Comparison of ENCODE assay signal across 17 cellular contexts in genomic region chr5:150045512-150045911, GRCh38. TPM values are rescaled to one million over a fixed set of nuclear protein-coding genes. Genes with fewer than 3 reads are reported as not detected.
DNase-seq lines count a peak whose midpoint lies in the region; ATAC-seq, FAIRE-seq and TF ChIP-seq lines count a peak whose summit lies in the region.
"Had no signal": no experiment of that assay in that cellular context is flagged by ENCODE, and none has a peak within 500 bp of the region (broad histone marks: within the 10 kb centered on the region; RNA-seq: fewer than 3 reads in every experiment).

No MANE protein-coding gene starts in this region.

- H3K27me3 ChIP-seq in K562 (ENCODE audit: control insufficient read depth in 2 of 2, insufficient read depth in 2 of 2, low read length in 2 of 2), result no peaks in the 10 kb centered on the region
- H3K27me3 ChIP-seq: uterus had no signal

- H3K9me3 ChIP-seq in K562 (replicated peaks; ENCODE audit: control insufficient read depth, insufficient read depth, low read depth, low read length), result no peaks in the 10 kb centered on the region
- H3K9me3 ChIP-seq: uterus had no signal

- in situ Hi-C loops in K562 (cut with MboI), result no loop called here

- H3K4me3 ChIP-seq in K562, result no peak overlapping the region
- H3K4me3 ChIP-seq: uterus had no signal

- no peaks in the 10 kb centered on the region for H3K27me3 Mint-ChIP-seq in activated naive CD8-positive, alpha-beta T cell treated with anti-CD3 and anti-CD28 coated beads, Interleukin-2, amount 10 ng/mL, durations not matched to agents 7 days and 5 days
- no peaks in the 10 kb centered on the region for H3K27me3 Mint-ChIP-seq in activated naive CD8-positive, alpha-beta T cell treated with anti-CD3 and anti-CD28 coated beads, Interleukin-2, amount 50 U/mL, for 24 hours
- H3K27me3 Mint-ChIP-seq in progenitor cell of endocrine pancreas, result no peaks in the 10 kb centered on the region
- H3K27me3 Mint-ChIP-seq: dendritic cell treated with granulocyte-macrophage colony-stimulating factor and Interleukin-4, amounts not matched to agents 40 ng/mL and 50 ng/mL, for 4 days; stimulated activated naive CD8-positive, alpha-beta T cell treated with anti-CD3 and anti-CD28 coated beads, Interleukin-15, amount 100 ng/mL, for 72 hours had no signal

- CTCF ChIA-PET in K562 (lab: Yijun Ruan, JAX; ENCODE audit: low intra/inter-chr PET ratio), result no interaction called here

- no peak overlapping the region for H3K4me2 ChIP-seq in K562 (ENCODE audit: insufficient read depth, low read length)

- no peak overlapping the region for H3K4me3 Mint-ChIP-seq in activated naive CD8-positive, alpha-beta T cell treated with anti-CD3 and anti-CD28 coated beads, Interleukin-2, amount 10 ng/mL, durations not matched to agents 7 days and 5 days
- no peak overlapping the region for H3K4me3 Mint-ChIP-seq in activated naive CD8-positive, alpha-beta T cell treated with anti-CD3 and anti-CD28 coated beads, Interleukin-2, amount 50 U/mL, for 24 hours
- no peak overlapping the region for H3K4me3 Mint-ChIP-seq in progenitor cell of endocrine pancreas (ENCODE audit: low read depth)
- H3K4me3 Mint-ChIP-seq: dendritic cell treated with granulocyte-macrophage colony-stimulating factor and Interleukin-4, amounts not matched to agents 40 ng/mL and 50 ng/mL, for 4 days; stimulated activated naive CD8-positive, alpha-beta T cell treated with anti-CD3 and anti-CD28 coated beads, Interleukin-15, amount 100 ng/mL, for 72 hours had no signal

- POLR2A ChIA-PET in activated naive CD8-positive, alpha-beta T cell treated with anti-CD3 and anti-CD28 coated beads, Interleukin-2, amount 10 ng/mL, durations not matched to agents 7 days and 5 days (lab: Charles Lee), result interaction anchor here (0.5 to 0.6 kb wide), 2 partner anchors 23 to 255 kb away, joined by 3 read pairs; no protein-coding TSS in a partner anchor
- POLR2A ChIA-PET in K562 (lab: Yijun Ruan, JAX), result interaction anchor here (1.2 to 1.7 kb wide), 2 partner anchors 16 to 17 kb away, joined by 3 to 6 read pairs; no protein-coding TSS in a partner anchor

- TF ChIP-seq POLR2A in K562 (conservative IDR thresholded peaks at IDR 0.05), result no peak

- intact Hi-C loops in K562 (cut with micrococcal nuclease), result no loop called here
- intact Hi-C loops in head of caudate nucleus (cut with DNase I), result no loop called here

- no peak overlapping the region for H3K27ac ChIP-seq in K562 (ENCODE audit: extremely low read depth, low read depth, low read length)
- H3K27ac ChIP-seq: uterus had no signal

- H3K36me3 Mint-ChIP-seq in activated naive CD8-positive, alpha-beta T cell treated with anti-CD3 and anti-CD28 coated beads, Interleukin-2, amount 10 ng/mL, durations not matched to agents 7 days and 5 days, result peaks cover 37% of the 10 kb centered on the region
- peaks cover 66% of the 10 kb centered on the region for H3K36me3 Mint-ChIP-seq in activated naive CD8-positive, alpha-beta T cell treated with anti-CD3 and anti-CD28 coated beads, Interleukin-2, amount 50 U/mL, for 24 hours (ENCODE audit: low read depth)
- H3K36me3 Mint-ChIP-seq in progenitor cell of endocrine pancreas (ENCODE audit: insufficient read depth), result peaks cover 25% of the 10 kb centered on the region

- peak overlapping the region; percentile 56 for H3K27ac Mint-ChIP-seq in activated naive CD8-positive, alpha-beta T cell treated with anti-CD3 and anti-CD28 coated beads, Interleukin-2, amount 10 ng/mL, durations not matched to agents 7 days and 5 days
- H3K27ac Mint-ChIP-seq in activated naive CD8-positive, alpha-beta T cell treated with anti-CD3 and anti-CD28 coated beads, Interleukin-2, amount 50 U/mL, for 24 hours, result no peak overlapping the region
- H3K27ac Mint-ChIP-seq in progenitor cell of endocrine pancreas, result peak overlapping the region; percentile 13
- H3K27ac Mint-ChIP-seq: dendritic cell treated with granulocyte-macrophage colony-stimulating factor and Interleukin-4, amounts not matched to agents 40 ng/mL and 50 ng/mL, for 4 days had no signal

- H3K36me3 ChIP-seq in K562 (ENCODE audit: control insufficient read depth, insufficient read depth, low read length), result peaks cover 93% of the 10 kb centered on the region
- H3K36me3 ChIP-seq: uterus had no signal

- H3K9ac ChIP-seq in K562 (ENCODE audit: insufficient read depth in 1 of 2, low read depth in 2 of 2, low read length in 2 of 2), result no peak overlapping the region

- H3K4me1 Mint-ChIP-seq in activated naive CD8-positive, alpha-beta T cell treated with anti-CD3 and anti-CD28 coated beads, Interleukin-2, amount 10 ng/mL, durations not matched to agents 7 days and 5 days, result peaks cover 35% of the 10 kb centered on the region
- H3K4me1 Mint-ChIP-seq in activated naive CD8-positive, alpha-beta T cell treated with anti-CD3 and anti-CD28 coated beads, Interleukin-2, amount 50 U/mL, for 24 hours, result peaks cover 17% of the 10 kb centered on the region
- H3K4me1 Mint-ChIP-seq in progenitor cell of endocrine pancreas (ENCODE audit: low read depth), result no peaks in the 10 kb centered on the region

- no peaks in the 10 kb centered on the region for H3K79me2 ChIP-seq in K562 (ENCODE audit: control insufficient read depth, insufficient read depth, low read length)

- TF ChIP-seq EP300 in K562 (IDR thresholded peaks at IDR 0.05; ENCODE audit: low read length), result no peak

- peaks cover 3% of the 10 kb centered on the region for H3K9me1 ChIP-seq in K562 (ENCODE audit: control insufficient read depth, insufficient read depth, low read length)

- no peak for ATAC-seq in activated naive CD8-positive, alpha-beta T cell treated with anti-CD3 and anti-CD28 coated beads, Interleukin-2, amount 10 ng/mL, durations not matched to agents 7 days and 5 days (ENCODE audit: low read depth)
- no peak for ATAC-seq in activated naive CD8-positive, alpha-beta T cell treated with anti-CD3 and anti-CD28 coated beads, Interleukin-2, amount 50 U/mL, for 24 hours
- ATAC-seq in K562 (peak; percentile 54), HG03520 (IDR thresholded peaks at IDR 0.05; ENCODE audit: unreplicated experiment) (no peak)
- ATAC-seq: stimulated activated naive CD8-positive, alpha-beta T cell treated with anti-CD3 and anti-CD28 coated beads, Interleukin-15, amount 100 ng/mL, for 72 hours had no signal

- no TSS peak for BruUV-seq in K562 (replicated peaks; lab: Mats Ljungman, UMichigan)

- no peak for FAIRE-seq in K562 (lab: Jason Lieb, UNC)

- peaks cover 14 to 31% of the 10 kb centered on the region in 2 experiments for H3K4me1 ChIP-seq in K562 (replicated peaks in 1 of 2; ENCODE audit: control insufficient read depth in 2 of 2, insufficient read depth in 2 of 2, low read length in 2 of 2)

- peak; percentile 51 for TF ChIP-seq CTCF in K562 (IDR thresholded peaks at IDR 0.05 in 2 of 3, conservative IDR thresholded peaks at IDR 0.05 in 1 of 3; ENCODE audit: insufficient read depth in 2 of 3, low read depth in 1 of 3, low read length in 3 of 3)
- peak; percentile 39 for TF ChIP-seq CTCF in progenitor cell of endocrine pancreas (IDR thresholded peaks at IDR 0.05; ENCODE audit: unreplicated experiment)

- no peaks in the 10 kb centered on the region for H3K9me3 Mint-ChIP-seq in activated naive CD8-positive, alpha-beta T cell treated with anti-CD3 and anti-CD28 coated beads, Interleukin-2, amount 10 ng/mL, durations not matched to agents 7 days and 5 days
- no peaks in the 10 kb centered on the region for H3K9me3 Mint-ChIP-seq in activated naive CD8-positive, alpha-beta T cell treated with anti-CD3 and anti-CD28 coated beads, Interleukin-2, amount 50 U/mL, for 24 hours
- H3K9me3 Mint-ChIP-seq in progenitor cell of endocrine pancreas (ENCODE audit: low read depth), result no peaks in the 10 kb centered on the region
- H3K9me3 Mint-ChIP-seq: dendritic cell treated with granulocyte-macrophage colony-stimulating factor and Interleukin-4, amounts not matched to agents 40 ng/mL and 50 ng/mL, for 4 days; stimulated activated naive CD8-positive, alpha-beta T cell treated with anti-CD3 and anti-CD28 coated beads, Interleukin-15, amount 100 ng/mL, for 72 hours had no signal

- 70% methylated on average over 7 of the region's 7 CpGs for WGBS in K562 (ENCODE audit: insufficient coverage, low coverage, missing lambda C conversion rate)

- H2AFZ ChIP-seq in K562 (ENCODE audit: low read depth, low read length), result no peak overlapping the region

- no peaks in the 10 kb centered on the region for H4K20me1 ChIP-seq in K562 (replicated peaks; ENCODE audit: control insufficient read depth, insufficient read depth, low read length)

- peak in 1 of 2 experiments; percentile 48; a peak in 2 of 4 replicates for TF ChIP-seq RAD21 in K562 (CRISPR knock-in tag; conservative IDR thresholded peaks at IDR 0.05 in 1 of 2, IDR thresholded peaks at IDR 0.05 in 1 of 2)

- DNase-seq in activated naive CD8-positive, alpha-beta T cell treated with anti-CD3 and anti-CD28 coated beads, Interleukin-2, amount 10 ng/mL, durations not matched to agents 7 days and 5 days, result no peak
- no peak for DNase-seq in activated naive CD8-positive, alpha-beta T cell treated with anti-CD3 and anti-CD28 coated beads, Interleukin-2, amount 50 U/mL, for 24 hours
- DNase-seq in HUDEP-2 (lab: John Stamatoyannopoulos, UW; ENCODE audit: unreplicated experiment in 76 of 76), result peak in 40 of 76 experiments; percentile 12 to 54 (median 32)
- peak; percentile 30 to 48 (median 38) for DNase-seq in K562 (ENCODE audit: extremely low read depth in 1 of 4, low spot score in 3 of 4)
- DNase-seq in progenitor cell of endocrine pancreas (ENCODE audit: low spot score, unreplicated experiment), result no peak
- no peak for DNase-seq in foreskin melanocyte
- no peak for DNase-seq in head of caudate nucleus
- DNase-seq: activated effector memory CD4-positive, alpha-beta T cell treated with anti-CD3 and anti-CD28 coated beads, Interleukin-2, amount 50 U/mL, for 16 hours; AML-193; NCI-H1694 treated with DMSO at 0.1 percent for 48 hours; SIG-M5; stimulated activated CD4-positive, alpha-beta T cell treated with anti-CD3 and anti-CD28 coated beads, Interleukin-12 subunit alpha, Interleukin-12 subunit beta, amount 100 ng/mL, for 4 hours; stimulated activated naive CD8-positive, alpha-beta T cell treated with anti-CD3 and anti-CD28 coated beads, Interleukin-15, amount 100 ng/mL, for 72 hours; uterus had no signal

RNA-seq across cellular contexts. Expression of gene CSF1R, which starts 40.8 kb away (rescaled TPM):
- 1 to 10 TPM; 3.4 to 3.6 TPM for total RNA-seq in activated naive CD8-positive, alpha-beta T cell treated with anti-CD3 and anti-CD28 coated beads, Interleukin-2, amount 10 ng/mL, durations not matched to agents 7 days and 5 days
- not detected in 2 replicates for total RNA-seq in K562 (2011; cell fraction: chromatin; rRNA removed; ENCODE audit: low replicate concordance)
- total RNA-seq in K562 (2011; cell fraction: nucleolus; rRNA removed), result not detected in 2 replicates
- not detected in 2 replicates for total RNA-seq in K562 (2011; cell fraction: nucleoplasm; rRNA removed)
- total RNA-seq in K562 (2014; rRNA removed) (not detected in 2 replicates), K562 (2014; rRNA removed; fragmentation: Illumina TruSeq; extraction: Trizol) (not detected in 2 replicates), K562 (2015; rRNA removed; fragmentation: Illumina TruSeq; extraction: Trizol) (not detected in 2 replicates), K562 (2021) (0.20 and 0.22 TPM in 2 replicates), progenitor cell of endocrine pancreas (not detected in 2 replicates)
- polyA plus RNA-seq in K562 (2011; rRNA removed) (0.03 TPM in 1 of 2 replicates, not detected in the other), K562 (2014; fragmentation: Illumina TruSeq; extraction: Trizol) (not detected in 2 replicates), K562 (2014; fragmentation: Nextera tagmentation; extraction: Ambion mirVana) (not detected), K562 (2014; rRNA removed) (0.64 TPM in 1 of 2 replicates, not detected in the other)
- polyA plus RNA-seq in K562 (2011; cell fraction: cytosol; rRNA removed), result 0.03 TPM in 1 of 2 replicates, not detected in the other
- polyA plus RNA-seq in K562 (2011; cell fraction: nucleus; rRNA removed), result 0.13 TPM in 1 of 2 replicates, not detected in the other
- 0.12 TPM in 1 of 2 replicates, not detected in the other for polyA plus RNA-seq in K562 (2012)
- 0.39 TPM in 1 of 2 replicates, not detected in the other for polyA minus RNA-seq in K562 (2011; rRNA and poly(A)+ RNA removed)
- not detected in 2 replicates for polyA minus RNA-seq in K562 (2011; cell fraction: cytosol; rRNA and poly(A)+ RNA removed)
- polyA minus RNA-seq in K562 (2011; cell fraction: nucleus; rRNA and poly(A)+ RNA removed), result not detected in 2 replicates
- total RNA-seq: activated CD8-positive, alpha-beta memory T cell treated with anti-CD3 and anti-CD28 coated beads for 36 hours had no signal

RNA-seq across cellular contexts. Expression of gene HMGXB3, which starts 45.0 kb away (rescaled TPM):
- 10 to 100 TPM; 36.3 to 41.3 TPM for total RNA-seq in activated naive CD8-positive, alpha-beta T cell treated with anti-CD3 and anti-CD28 coated beads, Interleukin-2, amount 10 ng/mL, durations not matched to agents 7 days and 5 days
- 126 and 156 TPM in 2 replicates for total RNA-seq in K562 (2011; cell fraction: chromatin; rRNA removed; ENCODE audit: low replicate concordance)
- total RNA-seq in K562 (2011; cell fraction: nucleolus; rRNA removed), result 104 and 109 TPM in 2 replicates
- total RNA-seq in K562 (2011; cell fraction: nucleoplasm; rRNA removed), result 92.4 and 96.9 TPM in 2 replicates
- total RNA-seq in K562 (2014; rRNA removed), result 32.1 and 44.2 TPM in 2 replicates
- total RNA-seq in K562 (2014; rRNA removed; fragmentation: Illumina TruSeq; extraction: Trizol), result 32.2 and 34.3 TPM in 2 replicates
- total RNA-seq in K562 (2015; rRNA removed; fragmentation: Illumina TruSeq; extraction: Trizol), result 32.2 and 34.7 TPM in 2 replicates
- total RNA-seq in K562 (2021), result 44.1 and 44.3 TPM in 2 replicates
- 44.0 and 47.5 TPM in 2 replicates for polyA plus RNA-seq in K562 (2011; rRNA removed)
- polyA plus RNA-seq in K562 (2011; cell fraction: cytosol; rRNA removed), result 37.8 and 42.6 TPM in 2 replicates
- polyA plus RNA-seq in K562 (2011; cell fraction: nucleus; rRNA removed), result 119 and 131 TPM in 2 replicates
- 26.6 and 30.2 TPM in 2 replicates for polyA plus RNA-seq in K562 (2012)
- 40.0 and 41.0 TPM in 2 replicates for polyA plus RNA-seq in K562 (2014; fragmentation: Illumina TruSeq; extraction: Trizol)
- 1 to 10 TPM; 1.8 to 2.1 TPM for polyA plus RNA-seq in K562 (2014; fragmentation: Nextera tagmentation; extraction: Ambion mirVana)
- 31.7 and 31.9 TPM in 2 replicates for polyA plus RNA-seq in K562 (2014; rRNA removed)
- polyA minus RNA-seq in K562 (2011; rRNA and poly(A)+ RNA removed), result 61.8 and 62.5 TPM in 2 replicates
- 33.1 and 34.0 TPM in 2 replicates for polyA minus RNA-seq in K562 (2011; cell fraction: cytosol; rRNA and poly(A)+ RNA removed)
- polyA minus RNA-seq in K562 (2011; cell fraction: nucleus; rRNA and poly(A)+ RNA removed), result 49.3 and 58.9 TPM in 2 replicates
- 39.9 and 42.3 TPM in 2 replicates for total RNA-seq in progenitor cell of endocrine pancreas

RNA-seq across cellular contexts. Expression of gene TIGD6, which starts 45.1 kb away (rescaled TPM):
- 1 to 10 TPM; 2.6 to 3.4 TPM for total RNA-seq in activated naive CD8-positive, alpha-beta T cell treated with anti-CD3 and anti-CD28 coated beads, Interleukin-2, amount 10 ng/mL, durations not matched to agents 7 days and 5 days
- total RNA-seq in K562 (2011; cell fraction: chromatin; rRNA removed; ENCODE audit: low replicate concordance), result 8.2 and 12.4 TPM in 2 replicates
- total RNA-seq in K562 (2011; cell fraction: nucleolus; rRNA removed), result 5.2 and 6.6 TPM in 2 replicates
- 12.1 and 13.1 TPM in 2 replicates for total RNA-seq in K562 (2011; cell fraction: nucleoplasm; rRNA removed)
- 3.9 and 5.2 TPM in 2 replicates for total RNA-seq in K562 (2014; rRNA removed)
- total RNA-seq in K562 (2014; rRNA removed; fragmentation: Illumina TruSeq; extraction: Trizol), result 3.9 and 4.3 TPM in 2 replicates
- 3.8 and 4.3 TPM in 2 replicates for total RNA-seq in K562 (2015; rRNA removed; fragmentation: Illumina TruSeq; extraction: Trizol)
- 4.3 and 4.4 TPM in 2 replicates for total RNA-seq in K562 (2021)
- polyA plus RNA-seq in K562 (2011; rRNA removed), result 4.9 and 5.1 TPM in 2 replicates
- 5.7 TPM in 2 replicates for polyA plus RNA-seq in K562 (2011; cell fraction: cytosol; rRNA removed)
- 14.9 and 16.9 TPM in 2 replicates for polyA plus RNA-seq in K562 (2011; cell fraction: nucleus; rRNA removed)
- 4.9 and 5.4 TPM in 2 replicates for polyA plus RNA-seq in K562 (2012)
- polyA plus RNA-seq in K562 (2014; fragmentation: Illumina TruSeq; extraction: Trizol), result 6.3 and 7.0 TPM in 2 replicates
- polyA plus RNA-seq in K562 (2014; fragmentation: Nextera tagmentation; extraction: Ambion mirVana), result 1 to 10 TPM; 1.8 to 2.3 TPM
- polyA plus RNA-seq in K562 (2014; rRNA removed), result 3.1 and 4.0 TPM in 2 replicates
- polyA minus RNA-seq in K562 (2011; rRNA and poly(A)+ RNA removed), result 9.4 and 9.9 TPM in 2 replicates
- 1.0 and 2.7 TPM in 2 replicates for polyA minus RNA-seq in K562 (2011; cell fraction: cytosol; rRNA and poly(A)+ RNA removed)
- polyA minus RNA-seq in K562 (2011; cell fraction: nucleus; rRNA and poly(A)+ RNA removed), result 4.8 and 8.7 TPM in 2 replicates
- total RNA-seq in progenitor cell of endocrine pancreas, result 3.8 and 4.2 TPM in 2 replicates

Comparison
In these comparisons a context has a peak if more than half of its experiments do, and no peak if none do; other contexts are left out.
1. DNase-seq: peak in HUDEP-2 (40 of 76) and K562 (4 of 4); none in activated naive CD8-positive, alpha-beta T cell treated with anti-CD3 and anti-CD28 coated beads, Interleukin-2, amount 10 ng/mL, durations not matched to agents 7 days and 5 days (single experiment), activated naive CD8-positive, alpha-beta T cell treated with anti-CD3 and anti-CD28 coated beads, Interleukin-2, amount 50 U/mL, for 24 hours (single experiment), progenitor cell of endocrine pancreas (single experiment), foreskin melanocyte (single experiment) and head of caudate nucleus (0 of 42).